In the genomic region with DNA sequence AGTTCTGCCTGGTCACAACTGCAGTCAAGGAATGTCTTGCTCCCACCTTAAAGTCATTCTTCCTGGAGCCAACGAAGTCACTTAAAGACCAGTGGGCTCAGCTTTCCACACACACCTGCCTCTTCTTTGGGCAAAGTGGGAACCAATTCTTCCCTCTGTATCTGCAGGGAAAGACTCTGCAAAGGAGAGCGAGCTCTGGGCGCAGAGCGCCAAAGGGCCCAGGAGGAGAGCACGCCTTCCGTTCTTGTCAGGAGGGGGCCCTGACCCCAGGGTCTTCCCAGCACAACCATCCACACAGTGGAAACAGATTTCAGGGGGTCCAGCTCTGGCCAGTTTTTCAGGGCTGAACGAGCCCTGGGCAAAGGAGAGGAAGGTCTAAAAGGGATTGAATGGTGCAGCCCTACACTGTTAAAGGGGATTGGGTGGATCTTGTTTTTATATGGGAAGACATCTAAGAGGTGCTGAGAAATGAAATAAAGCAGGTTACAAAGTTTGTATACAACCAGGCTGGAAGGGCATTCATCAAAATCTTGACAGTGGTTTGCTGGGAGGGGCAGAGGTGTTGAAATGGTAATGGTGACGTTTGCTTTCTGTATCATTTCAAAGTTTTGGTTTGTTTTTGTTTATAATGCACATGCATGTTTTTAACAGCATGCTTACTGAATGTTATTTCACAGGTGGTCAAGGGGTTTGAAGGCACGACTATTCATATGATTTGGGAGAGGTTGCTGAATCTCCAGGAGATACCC, we compare ENCODE assay signal across 23 cellular contexts. TPM values are rescaled to one million over a fixed set of nuclear protein-coding genes. Genes with fewer than 3 reads are reported as not detected.
DNase-seq lines count a peak whose midpoint lies in the region; ATAC-seq and TF ChIP-seq lines count a peak whose summit lies in the region.
"Had no signal": no experiment of that assay in that cellular context is flagged by ENCODE, and none has a peak within 500 bp of the region (broad histone marks: within the 10 kb centered on the region; RNA-seq: fewer than 3 reads in every experiment).

No MANE protein-coding gene starts in this region.

- no peak for DNase-seq in T-helper 2 cell treated with Interferon-gamma antibody and Interleukin-4, amounts not matched to agents 5 μg/mL and 100 μg/mL, for 36 hours (ENCODE audit: low spot score)
- DNase-seq in T-helper 2 cell (no peak), WERI-Rb-1 (no peak), gastrocnemius medialis (no peak)
- DNase-seq in CD4-positive, alpha-beta memory T cell, result no peak
- DNase-seq in central memory CD8-positive, alpha-beta T cell (ENCODE audit: low spot score in 2 of 2), result no peak
- no peak for DNase-seq in natural killer cell treated with Interleukin-12 subunit alpha and Interleukin-12 subunit beta and Interleukin-15 and Interleukin-18, amount 100 ng/mL, for 72 hours (ENCODE audit: low spot score)
- no peak for DNase-seq in stimulated activated CD4-positive, alpha-beta T cell treated with anti-CD3 and anti-CD28 coated beads, Interleukin-4, amount 100 ng/mL, for 4 hours
- DNase-seq: activated effector memory CD4-positive, alpha-beta T cell treated with anti-CD3 and anti-CD28 coated beads, Interleukin-2, amount 50 U/mL, for 16 hours; body of pancreas; colonic mucosa; DMS153; GF-D8; HCEC 1CT; NCI-H1436; NCI-H69; SHP77 treated with DMSO at 0.1 percent for 48 hours had no signal

- H3K4me1 Mint-ChIP-seq in T-helper 2 cell treated with Interferon-gamma antibody and Interleukin-4, amounts not matched to agents 5 μg/mL and 100 μg/mL, for 36 hours (ENCODE audit: low read depth), result peaks cover 10% of the 10 kb centered on the region
- H3K4me1 Mint-ChIP-seq in CD4-positive, alpha-beta memory T cell, result peaks cover 15 to 41% (median 28%) of the 10 kb centered on the region in 4 donors
- H3K4me1 Mint-ChIP-seq in central memory CD8-positive, alpha-beta T cell, result peaks cover 31% of the 10 kb centered on the region
- peaks cover 23 to 30% of the 10 kb centered on the region in 2 donors for H3K4me1 Mint-ChIP-seq in natural killer cell treated with Interleukin-12 subunit alpha and Interleukin-12 subunit beta and Interleukin-15 and Interleukin-18, amount 100 ng/mL, for 72 hours (ENCODE audit: low read depth in 2 of 2)

- CTCF ChIA-PET in CD4-positive, alpha-beta memory T cell (lab: Charles Lee; ENCODE audit: partially characterized antibody), result no interaction called here

- peak; percentile 34 for ATAC-seq in central memory CD8-positive, alpha-beta T cell (replicated peaks; ENCODE audit: extremely low read depth, poor library complexity, severe bottlenecking)
- no peak for ATAC-seq in natural killer cell treated with Interleukin-12 subunit alpha and Interleukin-12 subunit beta and Interleukin-15 and Interleukin-18, amount 100 ng/mL, for 72 hours
- no peak for ATAC-seq in gastrocnemius medialis
- ATAC-seq: body of pancreas had no signal

- H3K4me3 ChIP-seq in CD4-positive, alpha-beta memory T cell (ENCODE audit: low read length in 2 of 2), result peak overlapping the region in 1 of 2 donors; percentile 19
- H3K4me3 ChIP-seq in WERI-Rb-1 (ENCODE audit: low read depth, low read length), result no peak overlapping the region
- no peak overlapping the region for H3K4me3 ChIP-seq in gastrocnemius medialis
- H3K4me3 ChIP-seq: body of pancreas, colonic mucosa, lung, prostate gland had no signal

- no peaks in the 10 kb centered on the region for H3K36me3 Mint-ChIP-seq in T-helper 2 cell treated with Interferon-gamma antibody and Interleukin-4, amounts not matched to agents 5 μg/mL and 100 μg/mL, for 36 hours (ENCODE audit: low read depth)
- no peaks in the 10 kb centered on the region for H3K36me3 Mint-ChIP-seq in CD4-positive, alpha-beta memory T cell
- peaks cover 2% of the 10 kb centered on the region for H3K36me3 Mint-ChIP-seq in central memory CD8-positive, alpha-beta T cell (ENCODE audit: insufficient read depth)
- H3K36me3 Mint-ChIP-seq in natural killer cell treated with Interleukin-12 subunit alpha and Interleukin-12 subunit beta and Interleukin-15 and Interleukin-18, amount 100 ng/mL, for 72 hours, result no peaks in the 10 kb centered on the region

- no peaks in the 10 kb centered on the region for H3K36me3 ChIP-seq in CD4-positive, alpha-beta memory T cell (ENCODE audit: insufficient read depth, low read length)
- H3K36me3 ChIP-seq in WERI-Rb-1, result no peaks in the 10 kb centered on the region
- no peaks in the 10 kb centered on the region for H3K36me3 ChIP-seq in gastrocnemius medialis
- H3K36me3 ChIP-seq: BLaER1, colonic mucosa, prostate gland had no signal

- H3K9me3 ChIP-seq in CD4-positive, alpha-beta memory T cell (ENCODE audit: control insufficient read depth in 1 of 2, low read length in 2 of 2), result no peaks in the 10 kb centered on the region
- H3K9me3 ChIP-seq in WERI-Rb-1 (ENCODE audit: severe bottlenecking) (no peaks in the 10 kb centered on the region), gastrocnemius medialis (no peaks in the 10 kb centered on the region)
- H3K9me3 ChIP-seq: body of pancreas, colonic mucosa, prostate gland had no signal

- peak overlapping the region; percentile 39 for H3K4me3 Mint-ChIP-seq in T-helper 2 cell treated with Interferon-gamma antibody and Interleukin-4, amounts not matched to agents 5 μg/mL and 100 μg/mL, for 36 hours
- H3K4me3 Mint-ChIP-seq in CD4-positive, alpha-beta memory T cell, result peak overlapping the region; percentile 52 to 79 (median 60)
- peak overlapping the region; percentile 68 for H3K4me3 Mint-ChIP-seq in central memory CD8-positive, alpha-beta T cell
- peak overlapping the region; percentile 63 for H3K4me3 Mint-ChIP-seq in natural killer cell treated with Interleukin-12 subunit alpha and Interleukin-12 subunit beta and Interleukin-15 and Interleukin-18, amount 100 ng/mL, for 72 hours

- TF ChIP-seq CTCF in WERI-Rb-1 (IDR thresholded peaks at IDR 0.05; ENCODE audit: low read depth, low read length) (no peak), gastrocnemius medialis (IDR thresholded peaks at IDR 0.05 in 4 of 5, conservative IDR thresholded peaks at IDR 0.05 in 1 of 5) (no peak)

- peaks cover 27% of the 10 kb centered on the region for H3K4me1 ChIP-seq in CD4-positive, alpha-beta memory T cell (ENCODE audit: insufficient read depth, low read length)
- H3K4me1 ChIP-seq in gastrocnemius medialis, result peaks cover 10 to 11% of the 10 kb centered on the region in 2 donors
- H3K4me1 ChIP-seq: colonic mucosa, prostate gland had no signal

- H3K27ac ChIP-seq in CD4-positive, alpha-beta memory T cell (ENCODE audit: low read depth, low read length), result no peak overlapping the region
- no peak overlapping the region for H3K27ac ChIP-seq in WERI-Rb-1
- no peak overlapping the region for H3K27ac ChIP-seq in gastrocnemius medialis
- H3K27ac ChIP-seq: BLaER1, body of pancreas, colonic mucosa, prostate gland, skin epidermis had no signal

- no peak overlapping the region for H3K27ac Mint-ChIP-seq in T-helper 2 cell treated with Interferon-gamma antibody and Interleukin-4, amounts not matched to agents 5 μg/mL and 100 μg/mL, for 36 hours
- H3K27ac Mint-ChIP-seq in CD4-positive, alpha-beta memory T cell, result no peak overlapping the region
- no peak overlapping the region for H3K27ac Mint-ChIP-seq in central memory CD8-positive, alpha-beta T cell (ENCODE audit: low read depth)
- no peak overlapping the region for H3K27ac Mint-ChIP-seq in natural killer cell treated with Interleukin-12 subunit alpha and Interleukin-12 subunit beta and Interleukin-15 and Interleukin-18, amount 100 ng/mL, for 72 hours

- in situ Hi-C loops in gastrocnemius medialis (cut with MboI; ENCODE audit: low sequenced_read_pairs in 4 of 4), result no loop called here

- peaks cover 89% of the 10 kb centered on the region for H3K27me3 Mint-ChIP-seq in T-helper 2 cell treated with Interferon-gamma antibody and Interleukin-4, amounts not matched to agents 5 μg/mL and 100 μg/mL, for 36 hours (ENCODE audit: low read depth)
- H3K27me3 Mint-ChIP-seq in CD4-positive, alpha-beta memory T cell, result peaks cover 52 to 72% of the 10 kb centered on the region in 2 donors
- H3K27me3 Mint-ChIP-seq in central memory CD8-positive, alpha-beta T cell, result peaks cover 100% of the 10 kb centered on the region
- peaks cover 64 to 84% of the 10 kb centered on the region in 2 donors for H3K27me3 Mint-ChIP-seq in natural killer cell treated with Interleukin-12 subunit alpha and Interleukin-12 subunit beta and Interleukin-15 and Interleukin-18, amount 100 ng/mL, for 72 hours

- H3K9me3 Mint-ChIP-seq in T-helper 2 cell treated with Interferon-gamma antibody and Interleukin-4, amounts not matched to agents 5 μg/mL and 100 μg/mL, for 36 hours, result no peaks in the 10 kb centered on the region
- peaks cover 0 to 2% (median 0%) of the 10 kb centered on the region in 8 donors for H3K9me3 Mint-ChIP-seq in CD4-positive, alpha-beta memory T cell
- H3K9me3 Mint-ChIP-seq in central memory CD8-positive, alpha-beta T cell, result no peaks in the 10 kb centered on the region
- H3K9me3 Mint-ChIP-seq in natural killer cell treated with Interleukin-12 subunit alpha and Interleukin-12 subunit beta and Interleukin-15 and Interleukin-18, amount 100 ng/mL, for 72 hours, result no peaks in the 10 kb centered on the region

- TF ChIP-seq POLR2A in gastrocnemius medialis (IDR thresholded peaks at IDR 0.05), result no peak

- POLR2A ChIA-PET in CD4-positive, alpha-beta memory T cell (lab: Charles Lee; ENCODE audit: partially characterized antibody), result no interaction called here

- intact Hi-C loops in CD4-positive, alpha-beta memory T cell (cut with micrococcal nuclease), result no loop called here
- intact Hi-C loops in gastrocnemius medialis (cut with DNase I; ENCODE audit: low total_unique reads), result no loop called here

- H3K27me3 ChIP-seq in CD4-positive, alpha-beta memory T cell (ENCODE audit: insufficient read depth, low read length), result peaks cover 56% of the 10 kb centered on the region
- peaks cover 7% of the 10 kb centered on the region for H3K27me3 ChIP-seq in WERI-Rb-1 (ENCODE audit: insufficient read depth, low read depth, severe bottlenecking)
- peaks cover 54 to 68% (median 59%) of the 10 kb centered on the region in 3 donors for H3K27me3 ChIP-seq in gastrocnemius medialis

RNA-seq across cellular contexts. Expression of a gene that starts 6.9 kb away (rescaled TPM):
- not detected for total RNA-seq in CD4-positive, alpha-beta memory T cell
- not detected for polyA plus RNA-seq in CD4-positive, alpha-beta memory T cell
- total RNA-seq in natural killer cell treated with Interleukin-12 subunit alpha and Interleukin-12 subunit beta and Interleukin-15 and Interleukin-18, amount 100 ng/mL, for 72 hours, result not detected
- under 1 TPM in 1 of 4 donors, not detected in 3; 0.10 TPM for total RNA-seq in gastrocnemius medialis
- total RNA-seq: body of pancreas; colonic mucosa; prostate gland; T-helper 1 cell treated with Interleukin-12 subunit alpha and Interleukin-12 subunit beta and Interleukin-4 antibody, amounts not matched to agents 30 ng/mL and 1 ng/mL, for 36 hours had no signal

RNA-seq across cellular contexts. Expression of a gene that starts 51.1 kb away (rescaled TPM):
- total RNA-seq in CD4-positive, alpha-beta memory T cell, result not detected
- polyA plus RNA-seq in CD4-positive, alpha-beta memory T cell, result not detected
- total RNA-seq in natural killer cell treated with Interleukin-12 subunit alpha and Interleukin-12 subunit beta and Interleukin-15 and Interleukin-18, amount 100 ng/mL, for 72 hours, result under 1 TPM in 1 of 2 donors, not detected in 1; 0.20 TPM
- total RNA-seq in gastrocnemius medialis, result 1 to 10 TPM in 2 of 4 donors, not detected in 2; 1.4 TPM
- total RNA-seq: A172; body of pancreas; colonic mucosa; T-helper 1 cell treated with Interleukin-12 subunit alpha and Interleukin-12 subunit beta and Interleukin-4 antibody, amounts not matched to agents 30 ng/mL and 1 ng/mL, for 36 hours had no signal
